Comparison of ENCODE assay signal across 8 cellular contexts in the genomic region with DNA sequence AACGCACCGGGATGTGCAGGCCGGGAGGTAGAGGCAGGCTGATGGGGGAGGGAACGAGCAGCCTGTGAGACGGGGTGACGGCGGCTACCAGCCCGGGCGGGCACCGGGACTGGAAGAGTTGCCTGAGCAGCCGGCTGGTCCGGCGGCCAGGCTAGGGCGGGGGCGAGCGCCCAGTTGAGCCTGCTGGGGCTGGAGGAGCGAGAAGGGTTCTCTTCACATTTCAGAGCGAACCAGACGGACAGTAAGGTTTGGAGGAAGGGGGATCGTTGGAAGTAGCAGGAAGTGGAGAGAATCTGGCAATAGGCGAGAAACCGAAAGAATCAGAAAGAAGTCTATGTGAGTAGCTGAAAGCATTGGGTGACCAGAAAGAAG. TPM values are rescaled to one million over a fixed set of nuclear protein-coding genes. Genes with fewer than 3 reads are reported as not detected.
DNase-seq lines count a peak whose midpoint lies in the region; ATAC-seq and TF ChIP-seq lines count a peak whose summit lies in the region.
"Not testable (repeated sequence)": the region's sequence is repeated elsewhere in the genome, so short reads cannot be mapped to it uniquely, and the experiment has no call there.

No MANE protein-coding gene starts in this region.

- peak overlapping the region; percentile 85 for H3K27ac ChIP-seq in CD4-positive, CD25-positive, alpha-beta regulatory T cell (ENCODE audit: insufficient read depth, low read length, poor library complexity, severe bottlenecking)
- H3K27ac ChIP-seq in HUES64 (ENCODE audit: low read depth, low read length) = peak overlapping the region; percentile 87
- peak overlapping the region; percentile 96 for H3K27ac ChIP-seq in WERI-Rb-1
- H3K27ac ChIP-seq in brain microvascular endothelial cell = peak overlapping the region; percentile 93

- peak in 2 of 3 donors; percentile 39 to 41 for DNase-seq in CD4-positive, CD25-positive, alpha-beta regulatory T cell
- not testable (repeated sequence) for DNase-seq in WERI-Rb-1, brain microvascular endothelial cell, glutamatergic neuron
- DNase-seq in myocyte (ENCODE audit: low read depth) = peak; percentile 18

- peak overlapping the region; percentile 93 for H3K9ac ChIP-seq in HUES64 (ENCODE audit: low read depth, low read length)

- not testable (repeated sequence) for H3K9me3 ChIP-seq in CD4-positive, CD25-positive, alpha-beta regulatory T cell (ENCODE audit: control insufficient read depth in 2 of 2, low read length in 2 of 2); HUES64 (ENCODE audit: insufficient read depth, low read depth, low read length); WERI-Rb-1 (ENCODE audit: severe bottlenecking)

- not testable (repeated sequence) for H3K27me3 ChIP-seq in CD4-positive, CD25-positive, alpha-beta regulatory T cell (ENCODE audit: control insufficient read depth, insufficient read depth, low read length); HUES64 (ENCODE audit: insufficient read depth, low read length); WERI-Rb-1 (ENCODE audit: insufficient read depth, low read depth, severe bottlenecking); brain microvascular endothelial cell (replicated peaks)

- not testable (repeated sequence) for H3K36me3 ChIP-seq in CD4-positive, CD25-positive, alpha-beta regulatory T cell (ENCODE audit: control insufficient read depth, insufficient read depth, low read length); HUES64 (ENCODE audit: insufficient read depth, low read length); WERI-Rb-1; brain microvascular endothelial cell (replicated peaks)

- peaks cover 6 to 29% (median 18%) of the 10 kb centered on the region in 4 donors for H3K4me1 Mint-ChIP-seq in CD4-positive, CD25-positive, alpha-beta regulatory T cell
- not testable (repeated sequence) for H3K4me1 Mint-ChIP-seq in glutamatergic neuron (ENCODE audit: low read depth, unreplicated experiment)
- peaks cover 14% of the 10 kb centered on the region for H3K4me1 Mint-ChIP-seq in stimulated activated memory B cell treated with anti-CD40 and anti-IgM and Interleukin-4, amounts not matched to agents 10 μg/mL and 1 μg/mL and 100 μg/mL, for 72 hours

- not testable (repeated sequence) for H3K9me3 Mint-ChIP-seq in CD4-positive, CD25-positive, alpha-beta regulatory T cell; glutamatergic neuron (ENCODE audit: unreplicated experiment); stimulated activated memory B cell treated with anti-CD40 and anti-IgM and Interleukin-4, amounts not matched to agents 10 μg/mL and 1 μg/mL and 100 μg/mL, for 72 hours

- not testable (repeated sequence) for H3K27me3 Mint-ChIP-seq in CD4-positive, CD25-positive, alpha-beta regulatory T cell; glutamatergic neuron (ENCODE audit: unreplicated experiment); stimulated activated memory B cell treated with anti-CD40 and anti-IgM and Interleukin-4, amounts not matched to agents 10 μg/mL and 1 μg/mL and 100 μg/mL, for 72 hours

- not testable (repeated sequence) for H3K36me3 Mint-ChIP-seq in CD4-positive, CD25-positive, alpha-beta regulatory T cell; glutamatergic neuron (ENCODE audit: unreplicated experiment); stimulated activated memory B cell treated with anti-CD40 and anti-IgM and Interleukin-4, amounts not matched to agents 10 μg/mL and 1 μg/mL and 100 μg/mL, for 72 hours

- WGBS in HUES64 = under 1% methylated on average over 9 of the region's 22 CpGs

- in situ Hi-C loops in brain microvascular endothelial cell (cut with HindIII; ENCODE audit: low pct_ligation_motif_present, low sequenced_read_pairs) = not testable (repeated sequence)

- not testable (repeated sequence) for TF ChIP-seq CTCF in WERI-Rb-1 (IDR thresholded peaks at IDR 0.05; ENCODE audit: low read depth, low read length); brain microvascular endothelial cell (IDR thresholded peaks at IDR 0.05; ENCODE audit: low read depth, low read length, missing control alignments)
- TF ChIP-seq CTCF in glutamatergic neuron (IDR thresholded peaks at IDR 0.05; ENCODE audit: partially characterized antibody, unreplicated experiment) = peak; percentile 3

- H3K4me1 ChIP-seq in CD4-positive, CD25-positive, alpha-beta regulatory T cell (ENCODE audit: control insufficient read depth, insufficient read depth, low read length, poor library complexity, severe bottlenecking); HUES64 (ENCODE audit: insufficient read depth, low read length): not testable (repeated sequence)

- peak overlapping the region; percentile 96 for H3K4me3 ChIP-seq in CD4-positive, CD25-positive, alpha-beta regulatory T cell (ENCODE audit: low read depth, low read length)
- H3K4me3 ChIP-seq in HUES64 (ENCODE audit: low read length) (peak overlapping the region; percentile 97), WERI-Rb-1 (ENCODE audit: low read depth, low read length) (peak overlapping the region; percentile 88), brain microvascular endothelial cell (ENCODE audit: low read depth, low read length) (peak overlapping the region; percentile 75)

- H3K4me3 Mint-ChIP-seq in CD4-positive, CD25-positive, alpha-beta regulatory T cell = peak overlapping the region; percentile 96 to 99 (median 98)
- peak overlapping the region; percentile 97 for H3K4me3 Mint-ChIP-seq in glutamatergic neuron (ENCODE audit: unreplicated experiment)
- H3K4me3 Mint-ChIP-seq in stimulated activated memory B cell treated with anti-CD40 and anti-IgM and Interleukin-4, amounts not matched to agents 10 μg/mL and 1 μg/mL and 100 μg/mL, for 72 hours = peak overlapping the region; percentile 88

- peak overlapping the region; percentile 94 to 100 (median 100) for H3K27ac Mint-ChIP-seq in CD4-positive, CD25-positive, alpha-beta regulatory T cell
- peak overlapping the region; percentile 96 for H3K27ac Mint-ChIP-seq in glutamatergic neuron (ENCODE audit: unreplicated experiment)
- peak overlapping the region; percentile 92 for H3K27ac Mint-ChIP-seq in stimulated activated memory B cell treated with anti-CD40 and anti-IgM and Interleukin-4, amounts not matched to agents 10 μg/mL and 1 μg/mL and 100 μg/mL, for 72 hours

- ATAC-seq in CD4-positive, CD25-positive, alpha-beta regulatory T cell (ENCODE audit: low read depth in 2 of 2); stimulated activated memory B cell treated with anti-CD40 and anti-IgM and Interleukin-4, amounts not matched to agents 10 μg/mL and 1 μg/mL and 100 μg/mL, for 72 hours: not testable (repeated sequence)
- ATAC-seq in GM19455 (IDR thresholded peaks at IDR 0.05; ENCODE audit: unreplicated experiment) = peak; percentile 26

RNA-seq across cellular contexts. Expression of a gene that starts 22.4 kb away (rescaled TPM):
- total RNA-seq in CD4-positive, CD25-positive, alpha-beta regulatory T cell = not detected
- not detected for polyA plus RNA-seq in CD4-positive, CD25-positive, alpha-beta regulatory T cell
- polyA plus RNA-seq in HUES64 (2013, experiment 1 of 2) = 0.15 TPM
- polyA plus RNA-seq in HUES64 (2013, experiment 2 of 2) = 0.25 TPM
- not detected for total RNA-seq in glutamatergic neuron (ENCODE audit: unreplicated experiment)
- 0.05 and 0.31 TPM in 2 replicates for total RNA-seq in myocyte
- polyA plus RNA-seq in myocyte (2012) = 0.24 TPM
